7 cellular contexts compared by ENCODE assay signal in the genomic region with DNA sequence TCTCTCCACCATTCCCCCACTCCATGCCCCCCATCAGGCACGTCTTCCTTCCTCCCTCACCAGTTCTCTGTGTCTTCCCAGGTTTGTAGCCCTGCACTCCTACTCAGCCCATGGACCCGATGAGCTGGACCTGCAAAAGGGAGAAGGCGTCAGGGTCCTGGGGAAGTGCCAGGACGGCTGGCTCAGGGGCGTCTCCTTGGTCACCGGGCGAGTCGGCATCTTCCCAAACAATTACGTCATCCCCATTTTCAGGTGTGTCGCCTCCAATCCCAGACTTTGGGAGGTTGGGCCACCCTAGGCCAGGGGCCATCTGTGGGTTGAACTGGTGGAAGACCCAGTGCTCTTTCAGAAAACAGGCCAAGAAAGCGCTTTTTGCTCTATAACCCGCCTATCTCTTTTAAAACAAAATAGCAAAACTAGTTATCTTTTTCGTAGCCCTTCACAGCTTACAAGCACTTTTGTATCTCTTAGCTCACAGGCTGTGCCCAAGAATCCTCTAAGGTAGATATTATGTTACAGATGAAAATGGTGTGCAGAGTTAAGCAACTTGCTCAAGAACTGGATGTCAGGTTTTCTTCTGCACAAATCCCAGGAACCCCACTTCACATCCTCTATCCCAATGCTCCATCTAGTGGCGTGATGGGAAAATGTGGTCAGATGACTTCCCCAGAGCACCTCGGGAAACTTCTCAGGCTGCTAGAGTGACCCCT. TPM values are rescaled to one million over a fixed set of nuclear protein-coding genes. Genes with fewer than 3 reads are reported as not detected.
DNase-seq lines count a peak whose midpoint lies in the region; ATAC-seq, FAIRE-seq and TF ChIP-seq lines count a peak whose summit lies in the region.

No MANE protein-coding gene starts in this region.

- no peak for TF ChIP-seq POLR2A in right lobe of liver (IDR thresholded peaks at IDR 0.05)

- no peaks in the 10 kb centered on the region for H3K4me1 ChIP-seq in NT2/D1 (ENCODE audit: insufficient read depth, insufficient read length)
- H3K4me1 ChIP-seq in colonic mucosa: peaks cover 5% of the 10 kb centered on the region
- peaks cover 0 to 11% (median 0%) of the 10 kb centered on the region in 4 donors for H3K4me1 ChIP-seq in right lobe of liver

- DNase-seq in G401 (ENCODE audit: low spot score) (peak; percentile 30), HUDEP-2 (lab: John Stamatoyannopoulos, UW; ENCODE audit: unreplicated experiment in 76 of 76) (peak in 56 of 76 experiments; percentile 4 to 65 (median 29)), NT2/D1 (ENCODE audit: low read depth, low spot score) (peak; percentile 63), colonic mucosa (peak; percentile 76), right lobe of liver (peak; percentile 35 to 60 (median 60)), urothelium cell line (ENCODE audit: low spot score) (peak; percentile 67)

- TF ChIP-seq CTCF in colonic mucosa (IDR thresholded peaks at IDR 0.05) (peak; percentile 54), right lobe of liver (IDR thresholded peaks at IDR 0.05) (peak; percentile 64 to 70 (median 66))

- intact Hi-C loops in colonic mucosa (cut with DNase I) (loop anchor here (10.0 kb wide), 1 partner anchor 214 kb away; a partner anchor contains a TSS), right lobe of liver (cut with DNase I) (no loop called here)

- no peak for FAIRE-seq in urothelium cell line (lab: Jason Lieb, UNC)

- H3K27ac ChIP-seq in colonic mucosa (no peak overlapping the region), right lobe of liver (no peak overlapping the region)

- no peaks in the 10 kb centered on the region for H3K9me3 ChIP-seq in NT2/D1 (ENCODE audit: insufficient read depth, low read length)
- H3K9me3 ChIP-seq in colonic mucosa: no peaks in the 10 kb centered on the region
- H3K9me3 ChIP-seq in right lobe of liver: no peaks in the 10 kb centered on the region

- ATAC-seq in right lobe of liver (peak; percentile 79 to 90 (median 82)), GM21381 (IDR thresholded peaks at IDR 0.05; ENCODE audit: unreplicated experiment) (no peak)

- H3K27me3 ChIP-seq in NT2/D1 (ENCODE audit: insufficient read depth, insufficient read length): no peaks in the 10 kb centered on the region
- H3K27me3 ChIP-seq in colonic mucosa: no peaks in the 10 kb centered on the region
- no peaks in the 10 kb centered on the region for H3K27me3 ChIP-seq in right lobe of liver

- H3K4me3 ChIP-seq in NT2/D1 (ENCODE audit: insufficient read length, low read depth): no peak overlapping the region
- no peak overlapping the region for H3K4me3 ChIP-seq in colonic mucosa
- no peak overlapping the region for H3K4me3 ChIP-seq in right lobe of liver

- WGBS in right lobe of liver (ENCODE audit: insufficient coverage, low coverage, low lambda C conversion rate, missing lambda C conversion rate): 51% methylated on average over 14 of the region's 15 CpGs

- H3K9ac ChIP-seq in NT2/D1 (ENCODE audit: insufficient read length, low read depth) (no peak overlapping the region), colonic mucosa (ENCODE audit: low read depth in 2 of 2, low read length in 2 of 2) (peak overlapping the region; percentile 5 to 39)

- in situ Hi-C loops in G401 (cut with HindIII; ENCODE audit: low sequenced_read_pairs): no loop called here

- H3K36me3 ChIP-seq in NT2/D1 (ENCODE audit: insufficient read depth, insufficient read length, low read length) (no peaks in the 10 kb centered on the region), colonic mucosa (no peaks in the 10 kb centered on the region), right lobe of liver (peaks cover 0 to 3% (median 0%) of the 10 kb centered on the region in 4 donors)

RNA-seq across cellular contexts. Expression of a gene that starts 56.2 kb away (rescaled TPM):
- total RNA-seq in G401 (2014; rRNA removed; shearing (Covaris generic)): not detected in 2 replicates
- not detected for total RNA-seq in colonic mucosa
- total RNA-seq in right lobe of liver: not detected
